19 cellular contexts compared by ENCODE assay signal in genomic region chr3:115930168-115930567, GRCh38.
"Had no signal": no experiment of that assay in that cellular context is flagged by ENCODE, and none has a peak within 500 bp of the region (broad histone marks: within the 10 kb centered on the region; RNA-seq: fewer than 3 reads in every experiment).

No MANE protein-coding gene starts in this region.

- H3K4me3 ChIP-seq: adrenal gland, gastrocnemius medialis, lung, sigmoid colon, testis, upper lobe of left lung had no signal

- FAIRE-seq: bronchial epithelial cell, kidney had no signal

- DNase-seq: activated CD4-positive, alpha-beta T cell treated with anti-CD3 and anti-CD28 coated beads for 1 hour; activated CD4-positive, alpha-beta T cell treated with anti-CD3 and anti-CD28 coated beads, Interleukin-2, amount 50 U/mL, for 4 hours; activated gamma-delta T cell; adrenal gland; effector CD4-positive, alpha-beta T cell; gastrocnemius medialis; head of caudate nucleus; kidney; sigmoid colon; stimulated activated CD4-positive, alpha-beta T cell treated with anti-CD3 and anti-CD28 coated beads, Interleukin-4, amount 100 ng/mL, for 24 hours; testis; upper lobe of left lung; WERI-Rb-1 had no signal

- H3K27ac ChIP-seq: adrenal gland, gastrocnemius medialis, sigmoid colon, testis, upper lobe of left lung, WERI-Rb-1 had no signal

- H3K27me3 ChIP-seq: adrenal gland, gastrocnemius medialis, sigmoid colon, testis, upper lobe of left lung had no signal

- H3K9me3 ChIP-seq: adrenal gland, gastrocnemius medialis, sigmoid colon, testis, upper lobe of left lung had no signal

- ATAC-seq: activated naive CD4-positive, alpha-beta T cell treated with anti-CD3 and anti-CD28 coated beads, Interleukin-2, amount 50 U/mL, for 72 hours; esophagus mucosa; gastrocnemius medialis; left lobe of liver; stimulated activated memory B cell treated with anti-CD40 and anti-IgM and Interleukin-4, amounts not matched to agents 10 μg/mL and 1 μg/mL and 100 μg/mL, for 72 hours had no signal

- H3K36me3 ChIP-seq: adrenal gland, gastrocnemius medialis, sigmoid colon, upper lobe of left lung, WERI-Rb-1 had no signal

- H3K4me1 ChIP-seq: adrenal gland, gastrocnemius medialis, sigmoid colon, testis, upper lobe of left lung had no signal
